1 cellular context compared by ENCODE assay signal in the genomic region with DNA sequence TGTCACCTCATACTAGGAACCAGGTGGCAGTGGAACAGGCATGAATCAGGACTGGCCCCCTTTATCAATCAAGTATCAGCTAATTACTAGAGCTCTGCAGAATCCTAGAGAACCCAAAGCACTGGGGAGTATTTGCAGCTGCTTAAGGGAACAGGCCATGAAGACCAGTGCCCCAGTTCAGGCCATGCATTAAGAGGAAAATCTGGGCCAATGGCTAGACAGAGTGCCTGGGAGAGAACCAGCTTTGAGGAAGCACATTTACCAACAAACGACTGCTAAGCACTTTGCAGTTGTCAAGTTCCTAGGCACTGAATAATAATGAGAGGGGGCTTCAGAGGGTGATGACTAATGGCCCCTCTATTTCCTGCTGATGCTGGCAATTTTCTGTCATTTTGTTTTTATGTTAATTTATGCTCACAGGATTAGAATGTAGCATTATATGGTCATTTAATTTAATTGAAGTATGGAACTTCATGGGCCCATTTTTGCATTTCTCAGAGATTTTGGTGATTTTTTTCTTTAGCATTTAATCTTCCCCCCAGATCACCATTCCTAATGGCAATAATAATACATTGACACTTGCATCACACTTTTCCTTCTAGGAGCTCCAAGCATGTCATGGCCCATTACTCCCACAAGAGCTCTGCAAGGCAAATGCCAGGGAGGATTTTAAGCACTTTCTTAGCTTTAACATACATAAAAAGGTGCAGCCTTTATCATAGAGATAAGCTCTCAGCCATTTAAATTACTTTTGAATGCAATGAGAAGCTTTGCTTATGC.
TF ChIP-seq lines count a peak whose summit lies in the region.

No MANE protein-coding gene starts in this region.

TF ChIP-seq in GM23338, 12 proteins besides CTCF, POLR2A, EP300 and RAD21 (continued from another document):
- TF ChIP-seq, protein P1, sequence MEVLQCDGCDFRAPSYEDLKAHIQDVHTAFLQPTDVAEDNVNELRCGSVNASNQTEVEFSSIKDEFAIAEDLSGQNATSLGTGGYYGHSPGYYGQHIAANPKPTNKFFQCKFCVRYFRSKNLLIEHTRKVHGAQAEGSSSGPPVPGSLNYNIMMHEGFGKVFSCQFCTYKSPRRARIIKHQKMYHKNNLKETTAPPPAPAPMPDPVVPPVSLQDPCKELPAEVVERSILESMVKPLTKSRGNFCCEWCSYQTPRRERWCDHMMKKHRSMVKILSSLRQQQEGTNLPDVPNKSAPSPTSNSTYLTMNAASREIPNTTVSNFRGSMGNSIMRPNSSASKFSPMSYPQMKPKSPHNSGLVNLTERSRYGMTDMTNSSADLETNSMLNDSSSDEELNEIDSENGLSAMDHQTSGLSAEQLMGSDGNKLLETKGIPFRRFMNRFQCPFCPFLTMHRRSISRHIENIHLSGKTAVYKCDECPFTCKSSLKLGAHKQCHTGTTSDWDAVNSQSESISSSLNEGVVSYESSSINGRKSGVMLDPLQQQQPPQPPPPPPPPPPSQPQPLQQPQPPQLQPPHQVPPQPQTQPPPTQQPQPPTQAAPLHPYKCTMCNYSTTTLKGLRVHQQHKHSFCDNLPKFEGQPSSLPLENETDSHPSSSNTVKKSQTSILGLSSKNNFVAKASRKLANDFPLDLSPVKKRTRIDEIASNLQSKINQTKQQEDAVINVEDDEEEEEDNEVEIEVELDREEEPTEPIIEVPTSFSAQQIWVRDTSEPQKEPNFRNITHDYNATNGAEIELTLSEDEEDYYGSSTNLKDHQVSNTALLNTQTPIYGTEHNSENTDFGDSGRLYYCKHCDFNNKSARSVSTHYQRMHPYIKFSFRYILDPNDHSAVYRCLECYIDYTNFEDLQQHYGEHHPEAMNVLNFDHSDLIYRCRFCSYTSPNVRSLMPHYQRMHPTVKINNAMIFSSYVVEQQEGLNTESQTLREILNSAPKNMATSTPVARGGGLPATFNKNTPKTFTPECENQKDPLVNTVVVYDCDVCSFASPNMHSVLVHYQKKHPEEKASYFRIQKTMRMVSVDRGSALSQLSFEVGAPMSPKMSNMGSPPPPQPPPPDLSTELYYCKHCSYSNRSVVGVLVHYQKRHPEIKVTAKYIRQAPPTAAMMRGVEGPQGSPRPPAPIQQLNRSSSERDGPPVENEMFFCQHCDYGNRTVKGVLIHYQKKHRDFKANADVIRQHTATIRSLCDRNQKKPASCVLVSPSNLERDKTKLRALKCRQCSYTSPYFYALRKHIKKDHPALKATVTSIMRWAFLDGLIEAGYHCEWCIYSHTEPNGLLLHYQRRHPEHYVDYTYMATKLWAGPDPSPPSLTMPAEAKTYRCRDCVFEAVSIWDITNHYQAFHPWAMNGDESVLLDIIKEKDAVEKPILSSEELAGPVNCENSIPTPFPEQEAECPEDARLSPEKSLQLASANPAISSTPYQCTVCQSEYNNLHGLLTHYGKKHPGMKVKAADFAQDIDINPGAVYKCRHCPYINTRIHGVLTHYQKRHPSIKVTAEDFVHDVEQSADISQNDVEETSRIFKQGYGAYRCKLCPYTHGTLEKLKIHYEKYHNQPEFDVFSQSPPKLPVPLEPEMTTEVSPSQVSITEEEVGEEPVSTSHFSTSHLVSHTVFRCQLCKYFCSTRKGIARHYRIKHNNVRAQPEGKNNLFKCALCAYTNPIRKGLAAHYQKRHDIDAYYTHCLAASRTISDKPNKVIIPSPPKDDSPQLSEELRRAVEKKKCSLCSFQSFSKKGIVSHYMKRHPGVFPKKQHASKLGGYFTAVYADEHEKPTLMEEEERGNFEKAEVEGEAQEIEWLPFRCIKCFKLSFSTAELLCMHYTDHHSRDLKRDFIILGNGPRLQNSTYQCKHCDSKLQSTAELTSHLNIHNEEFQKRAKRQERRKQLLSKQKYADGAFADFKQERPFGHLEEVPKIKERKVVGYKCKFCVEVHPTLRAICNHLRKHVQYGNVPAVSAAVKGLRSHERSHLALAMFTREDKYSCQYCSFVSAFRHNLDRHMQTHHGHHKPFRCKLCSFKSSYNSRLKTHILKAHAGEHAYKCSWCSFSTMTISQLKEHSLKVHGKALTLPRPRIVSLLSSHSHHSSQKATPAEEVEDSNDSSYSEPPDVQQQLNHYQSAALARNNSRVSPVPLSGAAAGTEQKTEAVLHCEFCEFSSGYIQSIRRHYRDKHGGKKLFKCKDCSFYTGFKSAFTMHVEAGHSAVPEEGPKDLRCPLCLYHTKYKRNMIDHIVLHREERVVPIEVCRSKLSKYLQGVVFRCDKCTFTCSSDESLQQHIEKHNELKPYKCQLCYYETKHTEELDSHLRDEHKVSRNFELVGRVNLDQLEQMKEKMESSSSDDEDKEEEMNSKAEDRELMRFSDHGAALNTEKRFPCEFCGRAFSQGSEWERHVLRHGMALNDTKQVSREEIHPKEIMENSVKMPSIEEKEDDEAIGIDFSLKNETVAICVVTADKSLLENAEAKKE (CRISPR knock-in tag; IDR thresholded peaks at IDR 0.05): no peak
- no peak for TF ChIP-seq ZNF331 (CRISPR knock-in tag; IDR thresholded peaks at IDR 0.05; ENCODE audit: low read depth)
- TF ChIP-seq JUNB (IDR thresholded peaks at IDR 0.05; ENCODE audit: unreplicated experiment): no peak
- no peak for TF ChIP-seq EZH2 (IDR thresholded peaks at IDR 0.05; ENCODE audit: low read depth, unreplicated experiment)
- no peak for TF ChIP-seq NANOG (IDR thresholded peaks at IDR 0.05; ENCODE audit: borderline replicate concordance)
- no peak for TF ChIP-seq STAT1 (IDR thresholded peaks at IDR 0.05; ENCODE audit: unreplicated experiment)
- no peak for TF ChIP-seq EZH2phosphoT487 (IDR thresholded peaks at IDR 0.05; ENCODE audit: unreplicated experiment)
- no peak for TF ChIP-seq POLR2AphosphoS5 (IDR thresholded peaks at IDR 0.05; ENCODE audit: low read depth)
TF ChIP-seq in GM23338: peak in this region for 0.
